ENCODE assay signal across 9 cellular contexts in genomic region chr4:25843340-25844097, GRCh38. TPM values are rescaled to one million over a fixed set of nuclear protein-coding genes. Genes with fewer than 3 reads are reported as not detected.
DNase-seq lines count a peak whose midpoint lies in the region; ATAC-seq and TF ChIP-seq lines count a peak whose summit lies in the region.
"Had no signal": no experiment of that assay in that cellular context is flagged by ENCODE, and none has a peak within 500 bp of the region (broad histone marks: within the 10 kb centered on the region; RNA-seq: fewer than 3 reads in every experiment).

No MANE protein-coding gene starts in this region.

- no peaks in the 10 kb centered on the region for H3F3A ChIP-seq in GM23248 (ENCODE audit: insufficient read depth)

- H3K4me1 Mint-ChIP-seq in CD4-positive, CD25-positive, alpha-beta regulatory T cell = peaks cover 9 to 66% (median 52%) of the 10 kb centered on the region in 4 donors
- H3K4me1 Mint-ChIP-seq in activated CD4-positive, alpha-beta memory T cell treated with anti-CD3 and anti-CD28 coated beads, Interleukin-2, amount 10 ng/mL, durations not matched to agents 7 days and 5 days = peaks cover 67% of the 10 kb centered on the region

- peaks cover 27% of the 10 kb centered on the region for H3K36me3 ChIP-seq in CD4-positive, CD25-positive, alpha-beta regulatory T cell (ENCODE audit: control insufficient read depth, insufficient read depth, low read length)
- no peaks in the 10 kb centered on the region for H3K36me3 ChIP-seq in GM23248 (ENCODE audit: low read depth)
- H3K36me3 ChIP-seq in lung (ENCODE audit: control insufficient read depth in 2 of 2, insufficient read depth in 2 of 2, low read length in 2 of 2) = peaks cover 0 to 1% of the 10 kb centered on the region in 2 donors

- no peaks in the 10 kb centered on the region for H3K27me3 Mint-ChIP-seq in CD4-positive, CD25-positive, alpha-beta regulatory T cell
- no peaks in the 10 kb centered on the region for H3K27me3 Mint-ChIP-seq in activated CD4-positive, alpha-beta memory T cell treated with anti-CD3 and anti-CD28 coated beads, Interleukin-2, amount 10 ng/mL, durations not matched to agents 7 days and 5 days

- peak in 1 of 3 donors; percentile 37 for DNase-seq in CD4-positive, CD25-positive, alpha-beta regulatory T cell
- DNase-seq in GM23248 (peak; percentile 64), lung (ENCODE audit: low spot score) (peak; percentile 45), DMS153 treated with DMSO at 0.1 percent for 48 hours (lab: John Stamatoyannopoulos, UW; ENCODE audit: unreplicated experiment) (no peak), epidermal melanocyte (ENCODE audit: insufficient read length, low spot score) (no peak), OCI-M2 (lab: John Stamatoyannopoulos, UW; ENCODE audit: unreplicated experiment) (no peak), NAMALWA (ENCODE audit: low spot score) (no peak)
- no peak for DNase-seq in activated CD4-positive, alpha-beta memory T cell treated with anti-CD3 and anti-CD28 coated beads, Interleukin-2, amount 10 ng/mL, durations not matched to agents 7 days and 5 days
- DNase-seq: NCI-H2081 had no signal

- ATAC-seq in CD4-positive, CD25-positive, alpha-beta regulatory T cell (ENCODE audit: low read depth in 2 of 2) = no peak
- peak; percentile 71 for ATAC-seq in lung (ENCODE audit: insufficient read depth, low FRiP score)

- H3K4me3 Mint-ChIP-seq in CD4-positive, CD25-positive, alpha-beta regulatory T cell = peak overlapping the region in 3 of 4 donors; percentile 12 to 48 (median 40)
- peak overlapping the region; percentile 18 for H3K4me3 Mint-ChIP-seq in activated CD4-positive, alpha-beta memory T cell treated with anti-CD3 and anti-CD28 coated beads, Interleukin-2, amount 10 ng/mL, durations not matched to agents 7 days and 5 days

- peaks cover 49% of the 10 kb centered on the region for H3K36me3 Mint-ChIP-seq in CD4-positive, CD25-positive, alpha-beta regulatory T cell
- H3K36me3 Mint-ChIP-seq in activated CD4-positive, alpha-beta memory T cell treated with anti-CD3 and anti-CD28 coated beads, Interleukin-2, amount 10 ng/mL, durations not matched to agents 7 days and 5 days (ENCODE audit: low read depth) = peaks cover 87% of the 10 kb centered on the region

- H3K27me3 ChIP-seq in CD4-positive, CD25-positive, alpha-beta regulatory T cell (ENCODE audit: control insufficient read depth, insufficient read depth, low read length) = no peaks in the 10 kb centered on the region
- H3K27me3 ChIP-seq in GM23248 (replicated peaks; ENCODE audit: insufficient read depth) = no peaks in the 10 kb centered on the region
- H3K27me3 ChIP-seq in lung (ENCODE audit: control insufficient read depth, insufficient read depth) = no peaks in the 10 kb centered on the region

- H3K9me3 ChIP-seq in CD4-positive, CD25-positive, alpha-beta regulatory T cell (ENCODE audit: control insufficient read depth in 2 of 2, low read length in 2 of 2) = no peaks in the 10 kb centered on the region
- H3K9me3 ChIP-seq in GM23248 (ENCODE audit: low read depth) (no peaks in the 10 kb centered on the region), lung (ENCODE audit: control insufficient read depth in 2 of 2, insufficient read depth in 1 of 2, low read length in 1 of 2) (no peaks in the 10 kb centered on the region)

- CTCF ChIA-PET in activated CD4-positive, alpha-beta memory T cell treated with anti-CD3 and anti-CD28 coated beads, Interleukin-2, amount 10 ng/mL, durations not matched to agents 7 days and 5 days (lab: Charles Lee) = no interaction called here

- TF ChIP-seq CTCF in lung (IDR thresholded peaks at IDR 0.05; ENCODE audit: control extremely low read depth, extremely low read depth) = no peak

- H4K20me1 ChIP-seq in GM23248 (ENCODE audit: insufficient read depth) = no peaks in the 10 kb centered on the region

- peaks cover 26% of the 10 kb centered on the region for H3K4me1 ChIP-seq in CD4-positive, CD25-positive, alpha-beta regulatory T cell (ENCODE audit: control insufficient read depth, insufficient read depth, low read length, poor library complexity, severe bottlenecking)
- H3K4me1 ChIP-seq in GM23248 (ENCODE audit: insufficient read depth) = peaks cover 6% of the 10 kb centered on the region
- H3K4me1 ChIP-seq in lung (ENCODE audit: control insufficient read depth in 2 of 2, insufficient read depth in 2 of 2, low read length in 2 of 2) = peaks cover 6 to 12% of the 10 kb centered on the region in 2 donors

- no peaks in the 10 kb centered on the region for H3K9me3 Mint-ChIP-seq in CD4-positive, CD25-positive, alpha-beta regulatory T cell
- no peaks in the 10 kb centered on the region for H3K9me3 Mint-ChIP-seq in activated CD4-positive, alpha-beta memory T cell treated with anti-CD3 and anti-CD28 coated beads, Interleukin-2, amount 10 ng/mL, durations not matched to agents 7 days and 5 days

- in situ Hi-C loops in GM23248 (cut with MboI) = no loop called here

- H3K27ac Mint-ChIP-seq in CD4-positive, CD25-positive, alpha-beta regulatory T cell = peak overlapping the region; percentile 48 to 71 (median 67)
- peak overlapping the region; percentile 56 for H3K27ac Mint-ChIP-seq in activated CD4-positive, alpha-beta memory T cell treated with anti-CD3 and anti-CD28 coated beads, Interleukin-2, amount 10 ng/mL, durations not matched to agents 7 days and 5 days

- H3K27ac ChIP-seq in CD4-positive, CD25-positive, alpha-beta regulatory T cell (ENCODE audit: insufficient read depth, low read length, poor library complexity, severe bottlenecking) = no peak overlapping the region
- H3K27ac ChIP-seq in GM23248 (no peak overlapping the region), lung (ENCODE audit: low read depth in 1 of 2, low read length in 1 of 2) (peak overlapping the region in 1 of 2 donors; percentile 79)

- H3K9ac ChIP-seq in GM23248 = peak overlapping the region; percentile 64

- H3K79me2 ChIP-seq in GM23248 (ENCODE audit: insufficient read depth) = no peaks in the 10 kb centered on the region

- peak overlapping the region; percentile 56 for H3K4me2 ChIP-seq in GM23248 (ENCODE audit: unreplicated experiment)

- peak overlapping the region; percentile 93 for H2AFZ ChIP-seq in GM23248

- POLR2A ChIA-PET in activated CD4-positive, alpha-beta memory T cell treated with anti-CD3 and anti-CD28 coated beads, Interleukin-2, amount 10 ng/mL, durations not matched to agents 7 days and 5 days (lab: Charles Lee) = interaction anchor here (0.8 kb wide), 1 partner anchor 70 kb away, joined by 3 read pairs; no protein-coding TSS in a partner anchor

- H3K4me3 ChIP-seq in CD4-positive, CD25-positive, alpha-beta regulatory T cell (ENCODE audit: low read depth, low read length) = no peak overlapping the region
- peak overlapping the region; percentile 41 for H3K4me3 ChIP-seq in GM23248
- H3K4me3 ChIP-seq in lung = no peak overlapping the region

- 28 to 29% methylated on average over 22 of the region's 22 CpGs for WGBS in GM23248 (ENCODE audit: low coverage in 1 of 2, low lambda C conversion rate in 2 of 2, missing lambda C conversion rate in 2 of 2), 2 experiments
- WGBS in lung, 2 donors = 46 to 69% methylated on average over 22 of the region's 22 CpGs

- H3K9me2 ChIP-seq in GM23248 (ENCODE audit: insufficient read depth) = no peaks in the 10 kb centered on the region

RNA-seq across cellular contexts. Expression of gene SEL1L3, which starts 19.3 kb away (rescaled TPM):
- 74.5 TPM for total RNA-seq in CD4-positive, CD25-positive, alpha-beta regulatory T cell
- 10 to 100 TPM; 36.5 to 61.0 (median 44.9) TPM for polyA plus RNA-seq in CD4-positive, CD25-positive, alpha-beta regulatory T cell
- 62.8 and 101 TPM in 2 replicates for total RNA-seq in GM23248 (2014; rRNA removed; shearing (Covaris generic))
- polyA plus RNA-seq in GM23248 (2016; fragmentation: Nextera tagmentation; extraction: Ambion mirVana) (23.1 and 24.5 TPM in 2 replicates), lung (10 to 100 TPM; 29.2 to 38.3 TPM)
- total RNA-seq in activated CD4-positive, alpha-beta memory T cell treated with anti-CD3 and anti-CD28 coated beads, Interleukin-2, amount 10 ng/mL, durations not matched to agents 7 days and 5 days = 10 to 100 TPM; 88.3 to 91.3 TPM
- 10 to 100 TPM; 75.8 to 93.3 TPM for total RNA-seq in lung

Comparison
In these comparisons a context has a peak if more than half of its experiments do, and no peak if none do; other contexts are left out.
1. DNase-seq: peak in GM23248 (single experiment) and lung (single experiment); none in activated CD4-positive, alpha-beta memory T cell treated with anti-CD3 and anti-CD28 coated beads, Interleukin-2, amount 10 ng/mL, durations not matched to agents 7 days and 5 days (single experiment), DMS153 treated with DMSO at 0.1 percent for 48 hours (single experiment), epidermal melanocyte (single experiment), OCI-M2 (single experiment) and NAMALWA (single experiment).